ENCODE assay signal across 1 cellular context in genomic region chr7:141577043-141577839, GRCh38.
A peak's percentile ranks its signal among the peaks of the same experiment; 100 is the strongest.
TF ChIP-seq lines count a peak whose summit lies in the region.

No MANE protein-coding gene starts in this region.

TF ChIP-seq in K562, 482 proteins besides CTCF, POLR2A, EP300 and RAD21 (continued from another document):
- peak; percentile 45; the same call in 1 of the 2 replicates for TF ChIP-seq TFE3 (CRISPR knock-in tag; IDR thresholded peaks at IDR 0.05)
